ENCODE assay signal across 8 cellular contexts in the genomic region with DNA sequence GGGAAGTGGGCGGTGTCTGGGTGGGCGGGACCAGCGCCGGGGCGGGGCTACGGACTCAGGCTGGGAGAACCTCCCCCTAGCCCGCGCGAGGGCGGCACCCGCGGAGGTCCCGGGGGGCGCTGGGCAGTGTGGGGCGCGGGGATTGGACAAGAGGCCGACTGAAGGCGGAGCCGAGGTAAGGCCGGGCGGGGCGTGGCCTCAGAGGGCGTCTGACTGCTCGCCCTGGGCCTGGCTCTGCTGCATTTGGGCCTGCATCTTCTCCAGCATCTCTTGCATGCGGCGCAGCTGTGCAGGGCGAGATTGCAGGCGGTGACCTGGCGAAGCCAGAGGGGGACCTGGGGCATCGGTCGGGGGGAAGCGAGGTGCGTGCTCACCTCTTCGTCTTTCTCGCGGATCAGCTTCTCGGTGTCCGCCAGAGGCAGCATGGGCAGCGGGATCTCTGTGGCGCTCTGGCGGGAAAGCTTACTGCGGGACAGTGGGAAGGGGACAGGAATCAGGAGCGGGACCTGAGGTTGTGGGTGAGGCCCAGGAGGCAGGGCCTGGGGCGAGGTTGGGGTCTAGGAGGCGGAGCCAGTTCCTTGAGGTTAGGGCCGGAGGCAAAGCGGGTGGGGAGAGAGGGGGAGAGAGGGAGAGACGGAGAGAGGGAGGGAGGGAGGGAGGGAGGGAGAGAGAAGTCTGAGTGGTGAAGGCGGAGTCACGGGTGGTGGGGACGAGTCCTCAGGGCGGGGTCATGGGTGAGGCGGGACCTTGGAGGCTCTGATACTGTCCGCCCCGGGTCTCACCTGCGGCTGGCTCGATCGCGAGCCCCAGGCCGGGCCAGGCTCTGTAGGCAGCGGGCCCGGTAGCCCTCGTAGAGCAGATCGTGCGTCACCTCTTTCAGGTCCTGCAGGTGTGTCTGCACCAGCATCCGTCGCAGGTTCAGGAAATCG. TPM values are rescaled to one million over a fixed set of nuclear protein-coding genes. Genes with fewer than 3 reads are reported as not detected.
DNase-seq lines count a peak whose midpoint lies in the region; ATAC-seq and TF ChIP-seq lines count a peak whose summit lies in the region.

No MANE protein-coding gene starts in this region.

- POLR2A ChIA-PET in AG04449 (lab: Yijun Ruan, JAX), result interaction anchor here (1.2 kb wide), 1 partner anchor 17 kb away, joined by 4 read pairs; a partner anchor contains a TSS

- DNase-seq in AG04449 (ENCODE audit: low read depth, low spot score) (peak; percentile 68), NCI-H2171 treated with DMSO at 0.1 percent for 48 hours (lab: John Stamatoyannopoulos, UW) (peak; percentile 95), breast epithelium (ENCODE audit: low spot score in 2 of 2) (peak; percentile 99), iPS-NIHi7 (ENCODE audit: extremely low spot score) (peak; percentile 96), smooth muscle cell (lab: John Stamatoyannopoulos, UW; ENCODE audit: unreplicated experiment) (peak; percentile 97)

- H3K4me3 ChIP-seq in AG04449 (ENCODE audit: low read depth, low read length) (peak overlapping the region; percentile 85), breast epithelium (peak overlapping the region; percentile 51 to 94 (median 72)), smooth muscle cell (peak overlapping the region; percentile 67)

- H3K27me3 ChIP-seq in breast epithelium (no peaks in the 10 kb centered on the region), smooth muscle cell (ENCODE audit: low read depth) (no peaks in the 10 kb centered on the region)

- no peak for TF ChIP-seq POLR2A in breast epithelium (IDR thresholded peaks at IDR 0.05)

- H3K4me1 ChIP-seq in breast epithelium, result peaks cover 0 to 3% of the 10 kb centered on the region in 2 donors
- peaks cover 14% of the 10 kb centered on the region for H3K4me1 ChIP-seq in smooth muscle cell (ENCODE audit: low read depth)

- CTCF ChIA-PET in AG04449 (lab: Yijun Ruan, JAX), result interaction anchor here (2.4 to 3.3 kb wide), 2 partner anchors 16 to 31 kb away, joined by 9 to 12 read pairs; a partner anchor contains a TSS

- peaks cover 5% of the 10 kb centered on the region for H4K20me1 ChIP-seq in smooth muscle cell (ENCODE audit: low read depth)

- no peaks in the 10 kb centered on the region for H3F3A ChIP-seq in smooth muscle cell (ENCODE audit: low read depth)

- H3K9me3 ChIP-seq in breast epithelium (no peaks in the 10 kb centered on the region), smooth muscle cell (replicated peaks; ENCODE audit: low read depth) (no peaks in the 10 kb centered on the region)

- ATAC-seq in GM18870 (IDR thresholded peaks at IDR 0.05; ENCODE audit: unreplicated experiment) (peak; percentile 69), HG03108 (IDR thresholded peaks at IDR 0.05; ENCODE audit: unreplicated experiment) (peak; percentile 86)

- intact Hi-C loops in breast epithelium (cut with DNase I; ENCODE audit: low total_unique reads), result no loop called here

- H3K79me2 ChIP-seq in smooth muscle cell (ENCODE audit: low read depth), result no peaks in the 10 kb centered on the region

- H3K27ac ChIP-seq in VCaP (peak overlapping the region; percentile 93), breast epithelium (peak overlapping the region; percentile 99), smooth muscle cell (ENCODE audit: low read depth) (peak overlapping the region; percentile 99)

- H2AFZ ChIP-seq in smooth muscle cell (ENCODE audit: low read depth), result no peak overlapping the region

- peak; percentile 27 for TF ChIP-seq CTCF in AG04449 (IDR thresholded peaks at IDR 0.05; ENCODE audit: insufficient read depth, low read length, missing control alignments)
- no peak for TF ChIP-seq CTCF in VCaP (conservative IDR thresholded peaks at IDR 0.05)
- peak in 2 of 3 donors; percentile 16 to 25 for TF ChIP-seq CTCF in breast epithelium (IDR thresholded peaks at IDR 0.05)
- TF ChIP-seq CTCF in smooth muscle cell (IDR thresholded peaks at IDR 0.05; ENCODE audit: borderline replicate concordance, insufficient read depth, poor library complexity, severe bottlenecking), result peak; percentile 16

- H3K9ac ChIP-seq in smooth muscle cell (ENCODE audit: low read depth), result peak overlapping the region; percentile 96

- peak overlapping the region; percentile 95 for H3K4me2 ChIP-seq in smooth muscle cell

- H3K36me3 ChIP-seq in breast epithelium (no peaks in the 10 kb centered on the region), smooth muscle cell (ENCODE audit: low read depth) (no peaks in the 10 kb centered on the region)

- WGBS in smooth muscle cell (ENCODE audit: low lambda C conversion rate), result under 1% methylated on average over 48 of the region's 68 CpGs

RNA-seq across cellular contexts. Expression of a gene that starts 3.9 kb away (rescaled TPM):
- total RNA-seq in breast epithelium (1 to 10 TPM; 1.3 to 4.6 (median 2.7) TPM), smooth muscle cell (0.27 TPM in 1 of 2 replicates, not detected in the other)
- 2.8 and 3.7 TPM in 2 replicates for polyA plus RNA-seq in smooth muscle cell

RNA-seq across cellular contexts. Expression of a gene that starts 3.9 kb away (rescaled TPM):
- total RNA-seq in breast epithelium, result not detected
- not detected in 2 replicates for total RNA-seq in smooth muscle cell
- polyA plus RNA-seq in smooth muscle cell, result 3.6 and 8.2 TPM in 2 replicates

RNA-seq across cellular contexts. Expression of a gene that starts 8.2 kb away (rescaled TPM):
- total RNA-seq in breast epithelium (10 to 100 TPM; 19.0 to 22.2 (median 21.0) TPM), smooth muscle cell (12.7 and 17.7 TPM in 2 replicates)
- polyA plus RNA-seq in smooth muscle cell, result 37.1 and 37.4 TPM in 2 replicates

RNA-seq across cellular contexts. Expression of a gene that starts 16.7 kb away (rescaled TPM):
- total RNA-seq in breast epithelium (1 to 10 TPM; 4.8 to 9.5 (median 6.2) TPM), smooth muscle cell (7.7 and 9.3 TPM in 2 replicates)
- polyA plus RNA-seq in smooth muscle cell, result 8.0 and 10.3 TPM in 2 replicates

RNA-seq across cellular contexts. Expression of a gene that starts 23.4 kb away (rescaled TPM):
- 10 to 100 TPM; 26.2 to 47.2 (median 38.3) TPM for total RNA-seq in breast epithelium
- total RNA-seq in smooth muscle cell, result 30.3 and 33.3 TPM in 2 replicates
- polyA plus RNA-seq in smooth muscle cell, result 42.0 and 43.5 TPM in 2 replicates

Comparison
In these comparisons a context has a peak if more than half of its experiments do, and no peak if none do; other contexts are left out.
1. Peak in every context shown above with its lines: DNase-seq, ATAC-seq, H3K4me3 ChIP-seq and H3K27ac ChIP-seq.